ENCODE assay signal across 1 cellular context in genomic region chr14:37027188-37027824, GRCh38.
TF ChIP-seq lines count a peak whose summit lies in the region.

No MANE protein-coding gene starts in this region.

TF ChIP-seq in K562, 482 proteins besides CTCF, POLR2A, EP300 and RAD21 (continued from another document):
- TF ChIP-seq HCFC1 (IDR thresholded peaks at IDR 0.05; ENCODE audit: low read depth, low read length) (no peak), BHLHE40 (IDR thresholded peaks at IDR 0.05; ENCODE audit: low read length) (no peak), FOXP1 (CRISPR knock-in tag; IDR thresholded peaks at IDR 0.05) (no peak), DMBX1 (CRISPR knock-in tag; IDR thresholded peaks at IDR 0.05; ENCODE audit: borderline replicate concordance) (no peak), TAL1 (IDR thresholded peaks at IDR 0.05) (no peak), JUND (IDR thresholded peaks at IDR 0.05; ENCODE audit: borderline replicate concordance, low read depth, low read length) (0 out of 2 replicates have a peak, but pooled peaks have one; percentile 35), JUND (tag; IDR thresholded peaks at IDR 0.05; ENCODE audit: borderline replicate concordance, low read depth, low read length) (no peak), FOXM1 (IDR thresholded peaks at IDR 0.05; ENCODE audit: low read depth) (peak; percentile 51; the same call in 1 of the 2 replicates), FOXM1 (CRISPR knock-in tag; IDR thresholded peaks at IDR 0.05; ENCODE audit: low read depth) (no peak), TRIM28 (IDR thresholded peaks at IDR 0.05) (no peak), SRSF3 (IDR thresholded peaks at IDR 0.05; ENCODE audit: insufficient read depth, low read length) (no peak), HNRNPH1 (optimal IDR thresholded peaks at IDR 0.05; ENCODE audit: low read depth, low read length) (no peak), EGR1 (conservative IDR thresholded peaks at IDR 0.05) (no peak), CREBBP (IDR thresholded peaks at IDR 0.05; ENCODE audit: low read depth, low read length) (no peak), SOX6 (IDR thresholded peaks at IDR 0.05) (peak; percentile 72; the same call in 1 of the 2 replicates), EP400 (IDR thresholded peaks at IDR 0.05) (no peak), DNMT1 (IDR thresholded peaks at IDR 0.05) (no peak), MYC (IDR thresholded peaks at IDR 0.05; ENCODE audit: low read depth, low read length) (0 out of 2 replicates have a peak, but pooled peaks have one; percentile 28), MYC (CRISPR knock-in tag; IDR thresholded peaks at IDR 0.05; ENCODE audit: borderline replicate concordance, low read depth) (no peak), ARID4B (CRISPR knock-in tag; IDR thresholded peaks at IDR 0.05) (no peak), TEAD1 (CRISPR knock-in tag; IDR thresholded peaks at IDR 0.05) (no peak), MYBL2 (IDR thresholded peaks at IDR 0.05; ENCODE audit: low read depth) (peak; percentile 38; the same call in 1 of the 2 replicates), MYBL2 (CRISPR knock-in tag; IDR thresholded peaks at IDR 0.05; ENCODE audit: borderline replicate concordance) (no peak), ZNF592 (IDR thresholded peaks at IDR 0.05) (no peak), ZNF511 (CRISPR knock-in tag; IDR thresholded peaks at IDR 0.05) (no peak), NFRKB (IDR thresholded peaks at IDR 0.05; ENCODE audit: low read depth) (no peak), GATA2 (CRISPR knock-in tag; IDR thresholded peaks at IDR 0.05) (0 out of 2 replicates have a peak, but pooled peaks have one; percentile 18), RCOR1 (IDR thresholded peaks at IDR 0.05; ENCODE audit: borderline replicate concordance in 1 of 2, low read depth in 2 of 2, low read length in 2 of 2) (0 out of 4 replicates have a peak, but pooled peaks of 1 of the 2 experiments have one; percentile 38), U2AF1 (optimal IDR thresholded peaks at IDR 0.05; ENCODE audit: low read depth, low read length) (no peak), SMARCE1 (IDR thresholded peaks at IDR 0.05) (peak; percentile 75; the same call in 1 of the 2 replicates)
- TF ChIP-seq, protein P1, sequence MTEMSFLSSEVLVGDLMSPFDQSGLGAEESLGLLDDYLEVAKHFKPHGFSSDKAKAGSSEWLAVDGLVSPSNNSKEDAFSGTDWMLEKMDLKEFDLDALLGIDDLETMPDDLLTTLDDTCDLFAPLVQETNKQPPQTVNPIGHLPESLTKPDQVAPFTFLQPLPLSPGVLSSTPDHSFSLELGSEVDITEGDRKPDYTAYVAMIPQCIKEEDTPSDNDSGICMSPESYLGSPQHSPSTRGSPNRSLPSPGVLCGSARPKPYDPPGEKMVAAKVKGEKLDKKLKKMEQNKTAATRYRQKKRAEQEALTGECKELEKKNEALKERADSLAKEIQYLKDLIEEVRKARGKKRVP (CRISPR knock-in tag; IDR thresholded peaks at IDR 0.05), result no peak
- TF ChIP-seq, protein P2, sequence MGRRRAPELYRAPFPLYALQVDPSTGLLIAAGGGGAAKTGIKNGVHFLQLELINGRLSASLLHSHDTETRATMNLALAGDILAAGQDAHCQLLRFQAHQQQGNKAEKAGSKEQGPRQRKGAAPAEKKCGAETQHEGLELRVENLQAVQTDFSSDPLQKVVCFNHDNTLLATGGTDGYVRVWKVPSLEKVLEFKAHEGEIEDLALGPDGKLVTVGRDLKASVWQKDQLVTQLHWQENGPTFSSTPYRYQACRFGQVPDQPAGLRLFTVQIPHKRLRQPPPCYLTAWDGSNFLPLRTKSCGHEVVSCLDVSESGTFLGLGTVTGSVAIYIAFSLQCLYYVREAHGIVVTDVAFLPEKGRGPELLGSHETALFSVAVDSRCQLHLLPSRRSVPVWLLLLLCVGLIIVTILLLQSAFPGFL (CRISPR knock-in tag; IDR thresholded peaks at IDR 0.05), result no peak
